25 cellular contexts compared by ENCODE assay signal in the genomic region with DNA sequence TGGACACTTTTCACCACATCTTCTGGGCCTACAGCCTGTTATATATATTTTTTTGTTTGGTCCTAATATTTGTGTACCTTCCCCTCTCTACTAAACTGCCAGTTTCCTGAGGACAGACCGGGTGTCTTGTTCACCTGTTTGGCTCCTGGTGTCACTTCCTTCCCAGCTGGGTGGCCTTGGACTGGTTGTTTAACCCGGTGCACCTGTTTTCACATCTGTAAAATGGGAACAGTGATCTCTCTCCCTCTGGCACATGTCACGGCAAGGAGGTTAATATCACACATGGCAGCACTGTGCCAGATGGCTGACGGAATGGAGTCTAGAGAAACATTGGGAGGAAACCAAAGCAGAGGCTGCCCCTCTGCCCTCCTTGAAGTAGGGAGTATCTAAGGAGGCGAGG.
"Had no signal": no experiment of that assay in that cellular context is flagged by ENCODE, and none has a peak within 500 bp of the region (broad histone marks: within the 10 kb centered on the region; RNA-seq: fewer than 3 reads in every experiment).

No MANE protein-coding gene starts in this region.

- H3K4me3 Mint-ChIP-seq: activated CD4-positive, alpha-beta memory T cell treated with anti-CD3 and anti-CD28 coated beads for 36 hours; activated T-cell treated with anti-CD3 and anti-CD28 coated beads, Interleukin-2, amount 50 U/mL, for 4 hours; activated T-helper 17 cell treated with anti-CD3 and anti-CD28 coated beads, Interleukin-2, amount 50 U/mL, for 72 hours; nephron; stimulated activated memory B cell treated with anti-CD40 and anti-IgM and Interleukin-4, amounts not matched to agents 10 μg/mL and 1 μg/mL and 100 μg/mL, for 72 hours; stimulated activated naive CD8-positive, alpha-beta T cell treated with anti-CD3 and anti-CD28 coated beads, Interleukin-15, amount 100 ng/mL, for 72 hours had no signal

- H3K36me3 Mint-ChIP-seq: activated CD4-positive, alpha-beta memory T cell treated with anti-CD3 and anti-CD28 coated beads for 36 hours; stimulated activated memory B cell treated with anti-CD40 and anti-IgM and Interleukin-4, amounts not matched to agents 10 μg/mL and 1 μg/mL and 100 μg/mL, for 72 hours had no signal

- ATAC-seq: activated T-cell treated with anti-CD3 and anti-CD28 coated beads, Interleukin-2, amount 50 U/mL, for 4 hours; activated T-helper 17 cell treated with anti-CD3 and anti-CD28 coated beads, Interleukin-2, amount 50 U/mL, for 72 hours; gastrocnemius medialis; left lung; sciatic nerve; stimulated activated memory B cell treated with anti-CD40 and anti-IgM and Interleukin-4, amounts not matched to agents 10 μg/mL and 1 μg/mL and 100 μg/mL, for 72 hours; stimulated activated naive CD8-positive, alpha-beta T cell treated with anti-CD3 and anti-CD28 coated beads, Interleukin-15, amount 100 ng/mL, for 72 hours had no signal

- H3K9me3 Mint-ChIP-seq: activated CD4-positive, alpha-beta memory T cell treated with anti-CD3 and anti-CD28 coated beads for 36 hours; activated T-cell treated with anti-CD3 and anti-CD28 coated beads, Interleukin-2, amount 50 U/mL, for 4 hours; activated T-helper 17 cell treated with anti-CD3 and anti-CD28 coated beads, Interleukin-2, amount 50 U/mL, for 72 hours; nephron; stimulated activated memory B cell treated with anti-CD40 and anti-IgM and Interleukin-4, amounts not matched to agents 10 μg/mL and 1 μg/mL and 100 μg/mL, for 72 hours; stimulated activated naive CD8-positive, alpha-beta T cell treated with anti-CD3 and anti-CD28 coated beads, Interleukin-15, amount 100 ng/mL, for 72 hours had no signal

- H3K36me3 ChIP-seq: breast epithelium, gastrocnemius medialis, left lung, neutrophil, tibial nerve had no signal

- H3K27me3 ChIP-seq: breast epithelium, gastrocnemius medialis, tibial nerve had no signal

- H3K4me1 Mint-ChIP-seq: activated T-helper 17 cell treated with anti-CD3 and anti-CD28 coated beads, Interleukin-2, amount 50 U/mL, for 72 hours had no signal

- H3K4me3 ChIP-seq: breast epithelium, gastrocnemius medialis, left lung, lung, skin epidermis, tibial nerve had no signal

- DNase-seq: activated CD4-positive, alpha-beta memory T cell treated with anti-CD3 and anti-CD28 coated beads for 36 hours; activated CD4-positive, alpha-beta T cell treated with anti-CD3 and anti-CD28 coated beads for 4 hours; activated CD8-positive, alpha-beta memory T cell treated with anti-CD3 and anti-CD28 coated beads, Interleukin-2, amount 50 U/mL, for 4 hours; activated gamma-delta T cell treated with Interleukin-2 at 50 U/mL for 16 hours; activated naive CD4-positive, alpha-beta T cell treated with anti-CD3 and anti-CD28 coated beads, Interleukin-2, amount 50 U/mL, for 16 hours; activated T-cell treated with anti-CD3 and anti-CD28 coated beads, Interleukin-2, amount 50 U/mL, for 4 hours; amniotic stem cell; central memory CD4-positive, alpha-beta T cell; effector CD8-positive, alpha-beta T cell; gastrocnemius medialis; glutamatergic neuron; left lung; mesendoderm; stimulated activated CD4-positive, alpha-beta T cell treated with anti-CD3 and anti-CD28 coated beads, Interleukin-4, amount 100 ng/mL, for 24 hours; stimulated activated naive CD8-positive, alpha-beta T cell treated with anti-CD3 and anti-CD28 coated beads, Interleukin-15, amount 100 ng/mL, for 72 hours had no signal

- H3K27ac Mint-ChIP-seq: activated CD4-positive, alpha-beta memory T cell treated with anti-CD3 and anti-CD28 coated beads for 36 hours; activated T-helper 17 cell treated with anti-CD3 and anti-CD28 coated beads, Interleukin-2, amount 50 U/mL, for 72 hours; stimulated activated memory B cell treated with anti-CD40 and anti-IgM and Interleukin-4, amounts not matched to agents 10 μg/mL and 1 μg/mL and 100 μg/mL, for 72 hours had no signal

- H3K9me3 ChIP-seq: breast epithelium, gastrocnemius medialis, left lung, neutrophil, tibial nerve had no signal

- H3K27ac ChIP-seq: left lung, neutrophil, VCaP had no signal
